Comparison of ENCODE assay signal across 25 cellular contexts in genomic region chr6:96450760-96451116, GRCh38.
"Had no signal": no experiment of that assay in that cellular context is flagged by ENCODE, and none has a peak within 500 bp of the region (broad histone marks: within the 10 kb centered on the region; RNA-seq: fewer than 3 reads in every experiment).

No MANE protein-coding gene starts in this region.

- H3K4me1 Mint-ChIP-seq: activated CD4-positive, alpha-beta T cell treated with anti-CD3 and anti-CD28 coated beads, Interleukin-2, amount 10 ng/mL, durations not matched to agents 24 days and 14 days; activated CD8-positive, alpha-beta memory T cell treated with anti-CD3 and anti-CD28 coated beads, Interleukin-2, amount 10 ng/mL, durations not matched to agents 7 days and 5 days; activated naive CD4-positive, alpha-beta T cell treated with anti-CD3 and anti-CD28 coated beads, Interleukin-2, amount 50 U/mL, for 24 hours; T-helper 17 cell; WTC11 had no signal

- ATAC-seq: activated CD8-positive, alpha-beta memory T cell treated with anti-CD3 and anti-CD28 coated beads, Interleukin-2, amount 10 ng/mL, durations not matched to agents 7 days and 5 days; T-helper 17 cell had no signal

- H3K4me3 Mint-ChIP-seq: activated CD4-positive, alpha-beta T cell treated with anti-CD3 and anti-CD28 coated beads, Interleukin-2, amount 10 ng/mL, durations not matched to agents 24 days and 14 days; activated CD8-positive, alpha-beta memory T cell treated with anti-CD3 and anti-CD28 coated beads, Interleukin-2, amount 10 ng/mL, durations not matched to agents 7 days and 5 days; activated naive CD4-positive, alpha-beta T cell treated with anti-CD3 and anti-CD28 coated beads, Interleukin-2, amount 50 U/mL, for 24 hours; activated T-cell treated with anti-CD3 and anti-CD28 coated beads, Interleukin-2, amount 50 U/mL, for 24 hours; activated T-helper 1 cell treated with anti-CD3 and anti-CD28 coated beads, Interleukin-12 subunit alpha, Interleukin-12 subunit beta, Interleukin-2, Interleukin-4 antibody, amounts not matched to agents 30 ng/mL and 10 ng/mL and 1 ng/mL, durations not matched to agents 14 hours and 24 hours and 36 hours; T-helper 17 cell; WTC11 had no signal

- H3K27ac Mint-ChIP-seq: activated CD4-positive, alpha-beta T cell treated with anti-CD3 and anti-CD28 coated beads, Interleukin-2, amount 10 ng/mL, durations not matched to agents 24 days and 14 days; activated CD8-positive, alpha-beta memory T cell treated with anti-CD3 and anti-CD28 coated beads, Interleukin-2, amount 10 ng/mL, durations not matched to agents 7 days and 5 days; activated naive CD4-positive, alpha-beta T cell treated with anti-CD3 and anti-CD28 coated beads, Interleukin-2, amount 50 U/mL, for 24 hours; activated T-cell treated with anti-CD3 and anti-CD28 coated beads, Interleukin-2, amount 50 U/mL, for 24 hours; activated T-helper 1 cell treated with anti-CD3 and anti-CD28 coated beads, Interleukin-12 subunit alpha, Interleukin-12 subunit beta, Interleukin-2, Interleukin-4 antibody, amounts not matched to agents 30 ng/mL and 10 ng/mL and 1 ng/mL, durations not matched to agents 14 hours and 24 hours and 36 hours; T-helper 17 cell; WTC11 had no signal

- H3K9me3 Mint-ChIP-seq: activated CD4-positive, alpha-beta T cell treated with anti-CD3 and anti-CD28 coated beads, Interleukin-2, amount 10 ng/mL, durations not matched to agents 24 days and 14 days; activated T-helper 1 cell treated with anti-CD3 and anti-CD28 coated beads, Interleukin-12 subunit alpha, Interleukin-12 subunit beta, Interleukin-2, Interleukin-4 antibody, amounts not matched to agents 30 ng/mL and 10 ng/mL and 1 ng/mL, durations not matched to agents 14 hours and 24 hours and 36 hours had no signal

- H3K27me3 Mint-ChIP-seq: activated naive CD4-positive, alpha-beta T cell treated with anti-CD3 and anti-CD28 coated beads, Interleukin-2, amount 50 U/mL, for 24 hours; T-helper 17 cell had no signal

- H3K36me3 Mint-ChIP-seq: activated CD8-positive, alpha-beta memory T cell treated with anti-CD3 and anti-CD28 coated beads, Interleukin-2, amount 10 ng/mL, durations not matched to agents 7 days and 5 days had no signal

- DNase-seq: activated CD4-positive, alpha-beta T cell treated with anti-CD3 and anti-CD28 coated beads for 1 hour; activated CD4-positive, alpha-beta T cell treated with anti-CD3 and anti-CD28 coated beads, Interleukin-2, amount 10 ng/mL, durations not matched to agents 24 days and 14 days; activated CD4-positive, alpha-beta T cell treated with anti-CD3 and anti-CD28 coated beads, Interleukin-2, amount 50 U/mL, for 48 hours; activated CD8-positive, alpha-beta memory T cell treated with anti-CD3 and anti-CD28 coated beads, Interleukin-2, amount 10 ng/mL, durations not matched to agents 7 days and 5 days; activated effector memory CD4-positive, alpha-beta T cell treated with Interleukin-2 at 50 U/mL for 16 hours; activated naive CD4-positive, alpha-beta T cell; activated T-cell treated with anti-CD3 and anti-CD28 coated beads, Interleukin-2, amount 50 U/mL, for 24 hours; aorta; central memory CD4-positive, alpha-beta T cell; Karpas-422; MM.1S; NCI-H1105; NCI-H1436; NCI-H1694 treated with DMSO at 0.1 percent for 48 hours; NCI-H2029 treated with DMSO at 0.1 percent for 48 hours; NCI-H345; NCI-H510A; NCI-H526 treated with DMSO at 0.1 percent for 48 hours; NK-92 treated with Interleukin-12 subunit alpha and Interleukin-12 subunit beta, amount 100 ng/mL, for 24 hours; SHP77 treated with DMSO at 0.1 percent for 48 hours; T-helper 17 cell; T-helper 9 cell had no signal
